ENCODE assay signal across 10 cellular contexts in the genomic region with DNA sequence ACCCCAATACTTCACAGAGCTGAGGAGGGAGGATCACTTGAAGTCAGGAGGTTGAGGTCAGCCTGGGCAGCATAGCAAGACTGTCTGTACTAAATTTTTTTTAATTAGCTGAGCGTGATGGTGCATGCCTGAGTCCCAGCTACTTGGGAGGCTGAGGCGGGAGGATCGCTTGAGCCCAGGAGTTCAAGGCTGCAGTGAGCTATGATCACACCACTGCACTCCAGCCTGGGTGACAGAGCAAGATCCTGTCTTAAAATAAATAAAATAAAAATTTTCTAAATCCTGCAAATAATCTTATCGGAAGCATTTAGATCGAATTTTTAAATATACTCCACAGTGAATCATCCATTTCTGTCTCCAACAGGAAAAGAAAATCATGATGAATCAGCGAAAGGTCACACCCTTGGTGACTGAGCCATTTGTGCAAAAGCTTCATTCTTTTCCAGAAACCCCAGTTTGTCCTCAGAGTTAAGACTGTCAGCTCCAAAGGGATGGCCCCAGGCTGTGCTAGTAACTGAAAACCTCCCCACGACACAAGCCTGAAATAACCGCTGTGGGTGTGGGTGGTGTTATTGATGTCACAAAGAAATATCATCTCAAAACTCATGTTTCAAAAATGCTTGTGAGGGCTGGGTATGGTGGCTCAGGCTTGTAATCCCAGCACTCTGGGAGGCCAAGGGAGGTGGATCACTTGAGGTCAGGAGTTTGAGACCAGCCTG.
A peak's percentile ranks its signal among the peaks of the same experiment; 100 is the strongest.
DNase-seq lines count a peak whose midpoint lies in the region.
"Had no signal": no experiment of that assay in that cellular context is flagged by ENCODE, and none has a peak within 500 bp of the region (broad histone marks: within the 10 kb centered on the region; RNA-seq: fewer than 3 reads in every experiment).

No MANE protein-coding gene starts in this region.

- no peaks in the 10 kb centered on the region for H3K27me3 ChIP-seq in esophagus (ENCODE audit: control insufficient read depth in 1 of 2, insufficient read depth in 2 of 2, low read length in 2 of 2)

- H3K27ac ChIP-seq in esophagus (ENCODE audit: low read depth in 2 of 2, low read length in 1 of 2), result peak overlapping the region; percentile 27 to 81

- no peaks in the 10 kb centered on the region for H3K4me1 ChIP-seq in esophagus (ENCODE audit: control insufficient read depth in 2 of 2, insufficient read depth in 2 of 2, low read length in 1 of 2)

- no peaks in the 10 kb centered on the region for H3K36me3 ChIP-seq in esophagus (ENCODE audit: control insufficient read depth in 2 of 2, insufficient read depth in 2 of 2, low read length in 1 of 2)

- DNase-seq in GM04504 (ENCODE audit: low read depth) (peak; percentile 98), RKO (ENCODE audit: low spot score) (peak; percentile 84), pulmonary artery endothelial cell (ENCODE audit: low read depth, low spot score) (peak; percentile 19), NCI-H748 (lab: John Stamatoyannopoulos, UW; ENCODE audit: unreplicated experiment) (no peak), NCI-H1436 treated with DMSO at 0.1 percent for 48 hours (lab: John Stamatoyannopoulos, UW) (no peak), 8988T (no peak), globus pallidus (ENCODE audit: low spot score) (no peak)
- DNase-seq: NCI-H1105; stimulated activated CD4-positive, alpha-beta T cell treated with anti-CD3 and anti-CD28 coated beads, Interleukin-4, amount 100 ng/mL, for 1 hour had no signal

- peaks cover 0 to 3% of the 10 kb centered on the region in 2 donors for H3K9me3 ChIP-seq in esophagus (ENCODE audit: control insufficient read depth in 2 of 2, insufficient read depth in 1 of 2, low read depth in 1 of 2, low read length in 1 of 2)

- WGBS in esophagus, 2 donors, result 39 to 53% methylated on average over 8 of the region's 8 CpGs

- H3K4me3 ChIP-seq in esophagus (ENCODE audit: low read depth in 1 of 2, low read length in 2 of 2), result no peak overlapping the region

Comparison
In these comparisons a context has a peak if more than half of its experiments do, and no peak if none do; other contexts are left out.
1. DNase-seq: peak in GM04504 (single experiment), RKO (single experiment) and pulmonary artery endothelial cell (single experiment); none in NCI-H748 (single experiment), NCI-H1436 treated with DMSO at 0.1 percent for 48 hours (single experiment), 8988T (single experiment) and globus pallidus (single experiment).